8 cellular contexts compared by ENCODE assay signal in the genomic region with DNA sequence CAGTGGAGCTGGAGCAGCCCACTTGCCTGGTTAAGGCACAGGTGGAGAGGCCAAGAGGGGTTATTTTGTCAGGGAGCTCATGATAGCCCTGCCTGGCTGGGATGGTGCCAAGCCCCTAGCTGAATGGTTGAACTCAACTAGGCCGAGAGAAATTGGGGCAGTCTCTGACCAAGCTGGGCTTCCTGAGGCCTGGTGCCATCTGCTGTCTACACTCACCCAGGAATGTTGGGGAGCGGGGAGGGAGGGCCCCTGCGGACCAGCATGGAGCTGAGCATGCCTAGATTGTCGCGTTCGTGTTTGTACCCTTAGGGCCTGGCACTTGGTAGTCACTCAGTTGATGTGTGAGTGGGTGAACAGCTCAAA. TPM values are rescaled to one million over a fixed set of nuclear protein-coding genes. Genes with fewer than 3 reads are reported as not detected.
DNase-seq lines count a peak whose midpoint lies in the region; ATAC-seq, FAIRE-seq and TF ChIP-seq lines count a peak whose summit lies in the region.

No MANE protein-coding gene starts in this region.

- H3K27me3 Mint-ChIP-seq in Caco-2 (ENCODE audit: insufficient read depth, unreplicated experiment): no peaks in the 10 kb centered on the region

- DNase-seq in Caco-2 (no peak), endothelial cell of umbilical vein (ENCODE audit: low read depth, low spot score) (peak; percentile 11), NCI-H128 (lab: John Stamatoyannopoulos, UW; ENCODE audit: unreplicated experiment) (no peak), SHP77 (lab: John Stamatoyannopoulos, UW) (no peak), nucleus accumbens (lab: John Stamatoyannopoulos, UW) (no peak)

- no peak overlapping the region for H2AFZ ChIP-seq in OCI-LY3 (ENCODE audit: low read depth, low read length)
- H2AFZ ChIP-seq in endothelial cell of umbilical vein (ENCODE audit: low read depth, low read length): no peak overlapping the region
- no peak overlapping the region for H2AFZ ChIP-seq in neuron (ENCODE audit: low read depth, low read length)

- H3K9ac ChIP-seq in OCI-LY3 (ENCODE audit: low read length) (peak overlapping the region; percentile 95), endothelial cell of umbilical vein (replicated peaks; ENCODE audit: extremely low read depth, insufficient read depth, low read length) (peak overlapping the region; percentile 100)

- ATAC-seq in HG03025 (IDR thresholded peaks at IDR 0.05; ENCODE audit: low FRiP score, unreplicated experiment): no peak

- CTCF ChIA-PET in Caco-2 (lab: Charles Lee): interaction anchor here (0.6 to 1.8 kb wide), 2 partner anchors 60 to 214 kb away, joined by 4 read pairs; partner anchors contain the start of genes ARPC4 and TADA3
- CTCF ChIA-PET in endothelial cell of umbilical vein (lab: Charles Lee): interaction anchor here (0.7 to 4.5 kb wide), 5 partner anchors 16 to 381 kb away, joined by 3 to 27 read pairs (median 4); partner anchors contain the start of gene THUMPD3

- no peak for FAIRE-seq in endothelial cell of umbilical vein (lab: Jason Lieb, UNC)

- peaks cover 42% of the 10 kb centered on the region for H3K79me2 ChIP-seq in OCI-LY3 (ENCODE audit: low read length)
- H3K79me2 ChIP-seq in endothelial cell of umbilical vein (ENCODE audit: control insufficient read depth, insufficient read depth, low read length): peaks cover 39% of the 10 kb centered on the region

- H3K9me3 Mint-ChIP-seq in Caco-2 (ENCODE audit: unreplicated experiment): no peaks in the 10 kb centered on the region

- H4K20me1 ChIP-seq in OCI-LY3 (ENCODE audit: insufficient read depth, low read length) (peaks cover 19% of the 10 kb centered on the region), endothelial cell of umbilical vein (replicated peaks; ENCODE audit: control insufficient read depth, extremely low read depth, insufficient read depth, low read length) (peaks cover 4% of the 10 kb centered on the region)

- no peak for TF ChIP-seq POLR2A in endothelial cell of umbilical vein (IDR thresholded peaks at IDR 0.05; ENCODE audit: low read depth, low read length)

- H3K27ac ChIP-seq in OCI-LY3 (ENCODE audit: low read length) (no peak overlapping the region), endothelial cell of umbilical vein (ENCODE audit: insufficient read depth, low read depth, low read length) (peak overlapping the region; percentile 100)

- H3K36me3 ChIP-seq in Caco-2 (ENCODE audit: control insufficient read depth, insufficient read depth, low read length) (no peaks in the 10 kb centered on the region), OCI-LY3 (replicated peaks; ENCODE audit: low read depth, low read length) (peaks cover 16% of the 10 kb centered on the region), endothelial cell of umbilical vein (ENCODE audit: control insufficient read depth in 2 of 2, extremely low read depth in 1 of 2, insufficient read depth in 2 of 2, low read length in 2 of 2) (peaks cover 7 to 25% of the 10 kb centered on the region in 2 experiments), neuron (ENCODE audit: insufficient read depth, low read length) (peaks cover 35% of the 10 kb centered on the region)

- H3K4me2 ChIP-seq in OCI-LY3 (ENCODE audit: low read length): peak overlapping the region; percentile 99
- H3K4me2 ChIP-seq in endothelial cell of umbilical vein (ENCODE audit: insufficient read depth, low read length): peak overlapping the region; percentile 94

- H3K9me1 ChIP-seq in endothelial cell of umbilical vein (replicated peaks; ENCODE audit: control insufficient read depth, extremely low read depth, insufficient read depth, low read length): no peaks in the 10 kb centered on the region

- POLR2A ChIA-PET in Caco-2 (lab: Charles Lee) (interaction anchor here (0.7 kb wide), 1 partner anchor 17 kb away, joined by 4 read pairs; the partner anchor contains the start of gene OGG1), endothelial cell of umbilical vein (lab: Charles Lee) (interaction anchor here (1.5 kb wide), 1 partner anchor 16 kb away, joined by 5 read pairs; the partner anchor contains the start of gene OGG1)

- peak overlapping the region; percentile 84 for H3K4me3 Mint-ChIP-seq in Caco-2 (ENCODE audit: unreplicated experiment)

- TF ChIP-seq CTCF in Caco-2 (IDR thresholded peaks at IDR 0.05; ENCODE audit: insufficient read depth in 1 of 2, low read depth in 1 of 2, low read length in 1 of 2, severe bottlenecking in 1 of 2, unreplicated experiment in 1 of 2): no peak
- no peak for TF ChIP-seq CTCF in OCI-LY3 (IDR thresholded peaks at IDR 0.05; ENCODE audit: low read depth, low read length)
- no peak for TF ChIP-seq CTCF in endothelial cell of umbilical vein (IDR thresholded peaks at IDR 0.05; ENCODE audit: extremely low read depth in 1 of 2, insufficient read depth in 1 of 2, low read depth in 1 of 2, low read length in 2 of 2)

- BruUV-seq in Caco-2 (replicated peaks; lab: Mats Ljungman, UMichigan): TSS peak; percentile 33
- BruUV-seq in endothelial cell of umbilical vein (replicated peaks; lab: Mats Ljungman, UMichigan): TSS peak; percentile 33

- dilution Hi-C loops in endothelial cell of umbilical vein (cut with MboI; ENCODE audit: extremely low pct_ligation_motif_present, low sequenced_read_pairs): no loop called here

- peaks cover 34% of the 10 kb centered on the region for H3K36me3 Mint-ChIP-seq in Caco-2 (ENCODE audit: insufficient read depth, unreplicated experiment)

- H3K27me3 ChIP-seq in Caco-2 (replicated peaks; ENCODE audit: control insufficient read depth, insufficient read depth, low read length): no peaks in the 10 kb centered on the region
- no peaks in the 10 kb centered on the region for H3K27me3 ChIP-seq in OCI-LY3 (ENCODE audit: low read depth, low read length)
- H3K27me3 ChIP-seq in endothelial cell of umbilical vein (ENCODE audit: control insufficient read depth in 2 of 2, insufficient read depth in 2 of 2, low read length in 2 of 2): no peaks in the 10 kb centered on the region
- H3K27me3 ChIP-seq in neuron (ENCODE audit: insufficient read depth, low read length): no peaks in the 10 kb centered on the region

- H3K4me1 Mint-ChIP-seq in Caco-2 (ENCODE audit: low read depth, unreplicated experiment): peaks cover 17% of the 10 kb centered on the region

- H3K4me1 ChIP-seq in Caco-2: peaks cover 7% of the 10 kb centered on the region; the same call in 1 of the 2 replicates
- peaks cover 12% of the 10 kb centered on the region for H3K4me1 ChIP-seq in OCI-LY3 (ENCODE audit: low read length)
- peaks cover 16% of the 10 kb centered on the region for H3K4me1 ChIP-seq in endothelial cell of umbilical vein (ENCODE audit: control insufficient read depth, extremely low read depth, insufficient read depth, low read length)
- peaks cover 19% of the 10 kb centered on the region for H3K4me1 ChIP-seq in neuron (ENCODE audit: insufficient read depth, low read length)

- intact Hi-C loops in Caco-2 (cut with micrococcal nuclease; ENCODE audit: unreplicated experiment): loop anchor here (10.0 kb wide), 1 partner anchor 378 kb away; no protein-coding TSS in a partner anchor
- intact Hi-C loops in endothelial cell of umbilical vein (cut with micrococcal nuclease): no loop called here

- peak overlapping the region; percentile 85 for H3K4me3 ChIP-seq in Caco-2 (ENCODE audit: low read depth, low read length)
- peak overlapping the region; percentile 94 for H3K4me3 ChIP-seq in OCI-LY3 (ENCODE audit: low read length)
- H3K4me3 ChIP-seq in endothelial cell of umbilical vein (replicated peaks in 1 of 3; ENCODE audit: insufficient read depth in 1 of 3, low read depth in 1 of 3, low read length in 3 of 3): peak overlapping the region; percentile 75 to 90 (median 86)
- peak overlapping the region; percentile 93 for H3K4me3 ChIP-seq in neuron (ENCODE audit: low read length)

- no peaks in the 10 kb centered on the region for H3K9me3 ChIP-seq in Caco-2
- H3K9me3 ChIP-seq in OCI-LY3 (ENCODE audit: insufficient read depth, low read length): no peaks in the 10 kb centered on the region
- no peaks in the 10 kb centered on the region for H3K9me3 ChIP-seq in endothelial cell of umbilical vein (replicated peaks; ENCODE audit: control insufficient read depth, insufficient read depth, low read length)
- no peaks in the 10 kb centered on the region for H3K9me3 ChIP-seq in neuron (ENCODE audit: low read length)

- peak overlapping the region; percentile 63 for H3K27ac Mint-ChIP-seq in Caco-2 (ENCODE audit: unreplicated experiment)

RNA-seq across cellular contexts. Expression of gene BRPF1, which starts 1.2 kb away (rescaled TPM):
- total RNA-seq in Caco-2 (2022) (24.7 and 26.0 TPM in 2 replicates), endothelial cell of umbilical vein (23.2 and 26.2 TPM in 2 replicates)
- 12.5 and 13.8 TPM in 2 replicates for polyA plus RNA-seq in endothelial cell of umbilical vein
- 12.4 and 13.7 TPM in 2 replicates for polyA plus RNA-seq in endothelial cell of umbilical vein (2011; cell fraction: cytosol; rRNA removed)
- polyA plus RNA-seq in endothelial cell of umbilical vein (2011; cell fraction: nucleus; rRNA removed): 34.9 and 37.8 TPM in 2 replicates
- 12.4 and 13.5 TPM in 2 replicates for polyA plus RNA-seq in endothelial cell of umbilical vein (2012)
- 18.6 and 18.7 TPM in 2 replicates for polyA minus RNA-seq in endothelial cell of umbilical vein
- polyA minus RNA-seq in endothelial cell of umbilical vein (2011; cell fraction: cytosol; rRNA and poly(A)+ RNA removed): 13.8 TPM
- 15.6 and 22.6 TPM in 2 replicates for polyA minus RNA-seq in endothelial cell of umbilical vein (2011; cell fraction: nucleus; rRNA and poly(A)+ RNA removed)

RNA-seq across cellular contexts. Expression of gene OGG1, which starts 17.0 kb away (rescaled TPM):
- total RNA-seq in Caco-2 (2022) (24.1 and 25.3 TPM in 2 replicates), endothelial cell of umbilical vein (24.1 and 27.2 TPM in 2 replicates)
- 32.1 and 36.2 TPM in 2 replicates for polyA plus RNA-seq in endothelial cell of umbilical vein
- 25.8 and 27.0 TPM in 2 replicates for polyA plus RNA-seq in endothelial cell of umbilical vein (2011; cell fraction: cytosol; rRNA removed)
- 36.0 and 36.3 TPM in 2 replicates for polyA plus RNA-seq in endothelial cell of umbilical vein (2011; cell fraction: nucleus; rRNA removed)
- 14.5 and 19.7 TPM in 2 replicates for polyA plus RNA-seq in endothelial cell of umbilical vein (2012)
- polyA minus RNA-seq in endothelial cell of umbilical vein: 49.9 and 61.9 TPM in 2 replicates
- 25.4 TPM for polyA minus RNA-seq in endothelial cell of umbilical vein (2011; cell fraction: cytosol; rRNA and poly(A)+ RNA removed)
- 37.2 and 41.7 TPM in 2 replicates for polyA minus RNA-seq in endothelial cell of umbilical vein (2011; cell fraction: nucleus; rRNA and poly(A)+ RNA removed)

RNA-seq across cellular contexts. Expression of gene CPNE9, which starts 29.1 kb away (rescaled TPM):
- not detected in 2 replicates for total RNA-seq in Caco-2 (2022)
- total RNA-seq in endothelial cell of umbilical vein: not detected in 2 replicates
- polyA plus RNA-seq in endothelial cell of umbilical vein: not detected in 2 replicates
- polyA plus RNA-seq in endothelial cell of umbilical vein (2011; cell fraction: cytosol; rRNA removed): not detected in 2 replicates
- 0.13 and 0.26 TPM in 2 replicates for polyA plus RNA-seq in endothelial cell of umbilical vein (2011; cell fraction: nucleus; rRNA removed)
- polyA plus RNA-seq in endothelial cell of umbilical vein (2012): not detected in 2 replicates
- polyA minus RNA-seq in endothelial cell of umbilical vein: not detected in 2 replicates
- polyA minus RNA-seq in endothelial cell of umbilical vein (2011; cell fraction: cytosol; rRNA and poly(A)+ RNA removed): not detected
- polyA minus RNA-seq in endothelial cell of umbilical vein (2011; cell fraction: nucleus; rRNA and poly(A)+ RNA removed): not detected in 2 replicates

RNA-seq across cellular contexts. Expression of gene CAMK1, which starts 37.0 kb away (rescaled TPM):
- 9.7 and 11.9 TPM in 2 replicates for total RNA-seq in Caco-2 (2022)
- 23.5 and 25.7 TPM in 2 replicates for total RNA-seq in endothelial cell of umbilical vein
- polyA plus RNA-seq in endothelial cell of umbilical vein: 24.4 and 28.4 TPM in 2 replicates
- 27.5 and 32.0 TPM in 2 replicates for polyA plus RNA-seq in endothelial cell of umbilical vein (2011; cell fraction: cytosol; rRNA removed)
- 23.2 and 25.2 TPM in 2 replicates for polyA plus RNA-seq in endothelial cell of umbilical vein (2011; cell fraction: nucleus; rRNA removed)
- polyA plus RNA-seq in endothelial cell of umbilical vein (2012): 21.5 and 22.5 TPM in 2 replicates
- polyA minus RNA-seq in endothelial cell of umbilical vein: 15.4 and 16.6 TPM in 2 replicates
- polyA minus RNA-seq in endothelial cell of umbilical vein (2011; cell fraction: cytosol; rRNA and poly(A)+ RNA removed): 2.2 TPM
- 5.2 and 8.0 TPM in 2 replicates for polyA minus RNA-seq in endothelial cell of umbilical vein (2011; cell fraction: nucleus; rRNA and poly(A)+ RNA removed)

RNA-seq across cellular contexts. Expression of gene TADA3, which starts 59.5 kb away (rescaled TPM):
- 49.2 and 49.6 TPM in 2 replicates for total RNA-seq in Caco-2 (2022)
- total RNA-seq in endothelial cell of umbilical vein: 31.0 and 31.3 TPM in 2 replicates
- polyA plus RNA-seq in endothelial cell of umbilical vein: 27.8 and 29.6 TPM in 2 replicates
- 31.2 and 37.0 TPM in 2 replicates for polyA plus RNA-seq in endothelial cell of umbilical vein (2011; cell fraction: cytosol; rRNA removed)
- polyA plus RNA-seq in endothelial cell of umbilical vein (2011; cell fraction: nucleus; rRNA removed): 20.8 and 21.0 TPM in 2 replicates
- 20.0 and 24.6 TPM in 2 replicates for polyA plus RNA-seq in endothelial cell of umbilical vein (2012)
- 20.5 and 20.7 TPM in 2 replicates for polyA minus RNA-seq in endothelial cell of umbilical vein
- 25.8 TPM for polyA minus RNA-seq in endothelial cell of umbilical vein (2011; cell fraction: cytosol; rRNA and poly(A)+ RNA removed)
- polyA minus RNA-seq in endothelial cell of umbilical vein (2011; cell fraction: nucleus; rRNA and poly(A)+ RNA removed): 8.2 and 8.4 TPM in 2 replicates
